ENCODE assay signal across 12 cellular contexts in the genomic region with DNA sequence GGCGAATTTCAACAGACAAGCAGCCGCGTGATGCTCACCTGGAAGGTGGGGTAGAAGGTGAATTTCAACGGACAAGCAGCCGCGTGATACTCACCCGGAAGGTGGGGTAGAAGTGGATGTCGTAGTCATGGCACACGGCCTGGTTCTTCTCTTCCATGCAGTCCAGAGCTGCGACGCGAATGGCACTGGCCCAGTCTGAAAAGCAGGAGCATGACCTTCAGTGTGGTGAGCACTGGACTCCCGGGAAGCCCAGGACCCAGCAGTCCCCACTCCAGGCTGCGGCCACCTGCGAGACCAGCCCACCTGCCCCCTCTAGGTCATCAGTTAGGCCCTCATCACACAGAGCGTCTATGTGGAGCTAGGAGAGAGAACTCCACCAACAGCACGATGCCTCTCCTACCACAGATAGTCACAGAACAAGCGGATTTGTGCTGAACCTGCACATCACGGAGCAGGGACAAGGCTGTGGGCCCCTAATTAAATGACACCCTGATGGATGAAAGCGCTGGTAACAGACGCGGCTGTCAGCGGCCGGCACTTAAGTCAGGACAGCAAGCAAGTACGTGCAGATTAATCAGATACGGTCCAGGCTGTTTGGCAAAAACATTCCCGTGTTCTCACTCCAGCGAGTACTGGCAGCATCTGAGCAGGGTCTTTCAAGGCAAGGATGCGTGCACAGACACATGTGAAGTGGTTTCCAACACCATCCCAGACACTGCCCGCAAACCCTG. TPM values are rescaled to one million over a fixed set of nuclear protein-coding genes. Genes with fewer than 3 reads are reported as not detected.
"Had no signal": no experiment of that assay in that cellular context is flagged by ENCODE, and none has a peak within 500 bp of the region (broad histone marks: within the 10 kb centered on the region; RNA-seq: fewer than 3 reads in every experiment).

No MANE protein-coding gene starts in this region.

- H3K9me3 Mint-ChIP-seq: activated CD4-positive, alpha-beta memory T cell treated with anti-CD3 and anti-CD28 coated beads for 36 hours; activated T-cell treated with anti-CD3 and anti-CD28 coated beads, Interleukin-2, amount 50 U/mL, for 4 hours; dendritic cell treated with granulocyte-macrophage colony-stimulating factor and Interleukin-4, amounts not matched to agents 40 ng/mL and 50 ng/mL, for 4 days; effector memory CD8-positive, alpha-beta T cell had no signal

- H3K27me3 ChIP-seq: brain microvascular endothelial cell, stomach had no signal

- H3K27ac Mint-ChIP-seq: activated naive CD8-positive, alpha-beta T cell; dendritic cell treated with granulocyte-macrophage colony-stimulating factor and Interleukin-4, amounts not matched to agents 40 ng/mL and 50 ng/mL, for 4 days had no signal

- H3K4me3 ChIP-seq: stomach had no signal

- H3K9me3 ChIP-seq: stomach had no signal

- H3K4me1 ChIP-seq: stomach had no signal

- H3K4me3 Mint-ChIP-seq: activated naive CD8-positive, alpha-beta T cell; activated T-cell treated with anti-CD3 and anti-CD28 coated beads, Interleukin-2, amount 50 U/mL, for 4 hours; dendritic cell treated with granulocyte-macrophage colony-stimulating factor and Interleukin-4, amounts not matched to agents 40 ng/mL and 50 ng/mL, for 4 days; effector memory CD8-positive, alpha-beta T cell had no signal

- DNase-seq: activated gamma-delta T cell, hippocampal formation had no signal

- H3K27ac ChIP-seq: brain microvascular endothelial cell had no signal

- H3K27me3 Mint-ChIP-seq: activated CD4-positive, alpha-beta memory T cell treated with anti-CD3 and anti-CD28 coated beads for 36 hours; activated naive CD8-positive, alpha-beta T cell; dendritic cell treated with granulocyte-macrophage colony-stimulating factor and Interleukin-4, amounts not matched to agents 40 ng/mL and 50 ng/mL, for 4 days; effector memory CD8-positive, alpha-beta T cell had no signal

RNA-seq across cellular contexts. Expression of a gene that starts 21.9 kb away (rescaled TPM):
- total RNA-seq: activated CD4-positive, alpha-beta memory T cell treated with anti-CD3 and anti-CD28 coated beads for 36 hours; glomerular endothelial cell; liver; myocyte; stomach had no signal
- polyA plus RNA-seq: liver, stomach had no signal
